In the genomic region with DNA sequence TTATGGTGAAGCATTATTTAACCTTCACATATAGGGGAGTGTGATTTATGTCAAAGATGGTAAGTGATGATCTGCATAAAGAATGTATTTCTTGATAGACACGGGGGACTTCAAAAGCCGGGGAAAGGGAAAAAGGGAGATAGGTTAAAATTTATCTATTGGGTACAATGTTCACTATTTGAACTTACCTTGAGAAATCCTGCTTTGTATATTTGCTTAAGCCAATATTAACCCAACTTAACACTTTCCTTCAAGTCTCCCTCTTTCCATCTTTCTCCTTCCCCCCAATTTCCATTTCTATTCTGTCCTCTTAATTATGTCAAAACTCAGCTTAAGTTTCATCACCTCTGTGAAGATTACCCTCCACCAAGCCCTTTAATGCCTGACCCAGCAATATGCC, we compare ENCODE assay signal across 25 cellular contexts.
"Had no signal": no experiment of that assay in that cellular context is flagged by ENCODE, and none has a peak within 500 bp of the region (broad histone marks: within the 10 kb centered on the region; RNA-seq: fewer than 3 reads in every experiment).

No MANE protein-coding gene starts in this region.

- H3K4me1 ChIP-seq: colonic mucosa, lower lobe of right lung, spleen, upper lobe of right lung had no signal

- H3K9me3 ChIP-seq: colonic mucosa, esophagus muscularis mucosa, gastroesophageal sphincter, heart right ventricle, left ventricle myocardium inferior, lower lobe of right lung, ovary, psoas muscle, spleen, transverse colon, upper lobe of right lung, uterus had no signal

- H3K27ac Mint-ChIP-seq: dendritic cell treated with granulocyte-macrophage colony-stimulating factor and Interleukin-4, amounts not matched to agents 40 ng/mL and 50 ng/mL, for 4 days; stimulated activated memory B cell treated with anti-CD40 and anti-IgM and Interleukin-4, amounts not matched to agents 10 μg/mL and 1 μg/mL and 100 μg/mL, for 72 hours; stimulated activated naive CD8-positive, alpha-beta T cell treated with anti-CD3 and anti-CD28 coated beads, Interleukin-15, Interleukin-2, amounts not matched to agents 100 ng/mL and 50 ng/mL, for 24 hours had no signal

- H3K27me3 Mint-ChIP-seq: dendritic cell treated with granulocyte-macrophage colony-stimulating factor and Interleukin-4, amounts not matched to agents 40 ng/mL and 50 ng/mL, for 4 days had no signal

- ATAC-seq: foreskin keratinocyte; gastroesophageal sphincter; heart right ventricle; left cardiac atrium; lower lobe of right lung; naive thymus-derived CD8-positive, alpha-beta T cell; psoas muscle; right cardiac atrium; stimulated activated memory B cell treated with anti-CD40 and anti-IgM and Interleukin-4, amounts not matched to agents 10 μg/mL and 1 μg/mL and 100 μg/mL, for 72 hours; upper lobe of right lung had no signal

- H3K27me3 ChIP-seq: colonic mucosa, esophagus muscularis mucosa, foreskin keratinocyte, gastroesophageal sphincter, heart right ventricle, ovary, spleen, transverse colon, upper lobe of right lung, uterus had no signal

- H3K4me1 Mint-ChIP-seq: naive thymus-derived CD8-positive, alpha-beta T cell had no signal

- H3K27ac ChIP-seq: colonic mucosa, esophagus muscularis mucosa, foreskin keratinocyte, gastroesophageal sphincter, heart right ventricle, left ventricle myocardium inferior, lower lobe of right lung, ovary, psoas muscle, skin epidermis, spleen, transverse colon, upper lobe of right lung had no signal

- DNase-seq: colonic mucosa; effector memory CD4-positive, alpha-beta T cell; foreskin keratinocyte; heart right ventricle; hippocampal formation; left cardiac atrium; left ventricle myocardium inferior; lower lobe of right lung; naive thymus-derived CD8-positive, alpha-beta T cell; occipital lobe; ovary; posterior cingulate gyrus; psoas muscle; right cardiac atrium; spleen; stimulated activated CD4-positive, alpha-beta T cell treated with anti-CD3 and anti-CD28 coated beads, Interleukin-4, amount 100 ng/mL, for 4 hours; transverse colon; upper lobe of right lung; uterus had no signal

- H3K4me3 ChIP-seq: colonic mucosa, esophagus muscularis mucosa, gastroesophageal sphincter, heart right ventricle, left ventricle myocardium inferior, lower lobe of right lung, ovary, psoas muscle, skin epidermis, spleen, transverse colon, upper lobe of right lung, uterus had no signal

- H3K9me3 Mint-ChIP-seq: dendritic cell treated with granulocyte-macrophage colony-stimulating factor and Interleukin-4, amounts not matched to agents 40 ng/mL and 50 ng/mL, for 4 days; naive thymus-derived CD8-positive, alpha-beta T cell; stimulated activated memory B cell treated with anti-CD40 and anti-IgM and Interleukin-4, amounts not matched to agents 10 μg/mL and 1 μg/mL and 100 μg/mL, for 72 hours; stimulated activated naive CD8-positive, alpha-beta T cell treated with anti-CD3 and anti-CD28 coated beads, Interleukin-15, Interleukin-2, amounts not matched to agents 100 ng/mL and 50 ng/mL, for 24 hours had no signal

- H3K36me3 ChIP-seq: colonic mucosa, esophagus muscularis mucosa, gastroesophageal sphincter, heart right ventricle, left ventricle myocardium inferior, lower lobe of right lung, ovary, spleen, transverse colon, upper lobe of right lung, uterus had no signal

- H3K36me3 Mint-ChIP-seq: naive thymus-derived CD8-positive, alpha-beta T cell; stimulated activated memory B cell treated with anti-CD40 and anti-IgM and Interleukin-4, amounts not matched to agents 10 μg/mL and 1 μg/mL and 100 μg/mL, for 72 hours had no signal

- H3K4me3 Mint-ChIP-seq: dendritic cell treated with granulocyte-macrophage colony-stimulating factor and Interleukin-4, amounts not matched to agents 40 ng/mL and 50 ng/mL, for 4 days; naive thymus-derived CD8-positive, alpha-beta T cell; stimulated activated memory B cell treated with anti-CD40 and anti-IgM and Interleukin-4, amounts not matched to agents 10 μg/mL and 1 μg/mL and 100 μg/mL, for 72 hours; stimulated activated naive CD8-positive, alpha-beta T cell treated with anti-CD3 and anti-CD28 coated beads, Interleukin-15, Interleukin-2, amounts not matched to agents 100 ng/mL and 50 ng/mL, for 24 hours had no signal
